Comparison of ENCODE assay signal across 8 cellular contexts in the genomic region with DNA sequence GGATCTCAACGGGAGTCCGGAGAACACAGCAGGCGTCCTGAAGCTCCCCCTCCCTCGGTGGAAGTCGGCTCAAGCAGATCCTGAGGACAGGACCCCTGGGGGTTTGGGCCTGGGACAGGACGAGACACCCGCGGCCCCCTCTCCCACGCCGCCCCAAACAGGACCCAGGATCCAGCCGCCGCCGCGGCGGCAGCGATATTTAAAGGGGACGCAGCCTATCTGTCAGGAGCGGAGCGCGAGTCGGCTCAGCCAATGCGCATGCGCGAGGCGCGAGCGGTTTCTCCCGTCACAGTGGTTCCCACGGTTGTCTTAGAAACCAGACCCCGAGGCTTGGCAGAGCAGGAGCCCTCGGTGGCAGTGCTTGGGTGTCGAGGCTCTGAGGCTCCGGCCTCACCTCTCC.
DNase-seq lines count a peak whose midpoint lies in the region; ATAC-seq, FAIRE-seq and TF ChIP-seq lines count a peak whose summit lies in the region.
"Not testable (repeated sequence)": the region's sequence is repeated elsewhere in the genome, so short reads cannot be mapped to it uniquely, and the experiment has no call there.

No MANE protein-coding gene starts in this region.

- H3K27me3 ChIP-seq in CD4-positive, CD25-positive, alpha-beta regulatory T cell (ENCODE audit: control insufficient read depth, insufficient read depth, low read length); endothelial cell of umbilical vein (ENCODE audit: control insufficient read depth in 2 of 2, insufficient read depth in 2 of 2, low read length in 2 of 2): not testable (repeated sequence)

- DNase-seq in CD4-positive, CD25-positive, alpha-beta regulatory T cell; T-helper 17 cell; endothelial cell of umbilical vein (ENCODE audit: low read depth, low spot score); mucosa of descending colon: not testable (repeated sequence)

- H4K20me1 ChIP-seq in endothelial cell of umbilical vein (replicated peaks; ENCODE audit: control insufficient read depth, extremely low read depth, insufficient read depth, low read length): not testable (repeated sequence)

- not testable (repeated sequence) for H3K36me3 Mint-ChIP-seq in CD4-positive, CD25-positive, alpha-beta regulatory T cell; T-helper 17 cell (ENCODE audit: low read depth)

- not testable (repeated sequence) for TF ChIP-seq POLR2A in endothelial cell of umbilical vein (IDR thresholded peaks at IDR 0.05; ENCODE audit: low read depth, low read length)

- BruUV-seq in endothelial cell of umbilical vein (replicated peaks; lab: Mats Ljungman, UMichigan): not testable (repeated sequence)

- not testable (repeated sequence) for H2AFZ ChIP-seq in endothelial cell of umbilical vein (ENCODE audit: low read depth, low read length)

- not testable (repeated sequence) for H3K79me2 ChIP-seq in endothelial cell of umbilical vein (ENCODE audit: control insufficient read depth, insufficient read depth, low read length)

- CTCF ChIA-PET in endothelial cell of umbilical vein (lab: Charles Lee): not testable (repeated sequence)

- peak; percentile 53 to 66 for ATAC-seq in CD4-positive, CD25-positive, alpha-beta regulatory T cell (ENCODE audit: low read depth in 2 of 2)
- ATAC-seq in GM19324 (IDR thresholded peaks at IDR 0.05; ENCODE audit: low FRiP score, unreplicated experiment) (peak; percentile 82), GM21528 (IDR thresholded peaks at IDR 0.05; ENCODE audit: low FRiP score, unreplicated experiment) (peak; percentile 92), HG02798 (IDR thresholded peaks at IDR 0.05; ENCODE audit: poor library complexity, unreplicated experiment) (peak; percentile 75), HG03196 (IDR thresholded peaks at IDR 0.05; ENCODE audit: unreplicated experiment) (peak; percentile 74), T-helper 17 cell (peak; percentile 71), mucosa of descending colon (peak; percentile 85)

- TF ChIP-seq CTCF in endothelial cell of umbilical vein (IDR thresholded peaks at IDR 0.05; ENCODE audit: extremely low read depth in 1 of 2, insufficient read depth in 1 of 2, low read depth in 1 of 2, low read length in 2 of 2); mucosa of descending colon (IDR thresholded peaks at IDR 0.05): not testable (repeated sequence)

- not testable (repeated sequence) for H3K27ac Mint-ChIP-seq in CD4-positive, CD25-positive, alpha-beta regulatory T cell; T-helper 17 cell

- not testable (repeated sequence) for H3K9ac ChIP-seq in endothelial cell of umbilical vein (replicated peaks; ENCODE audit: extremely low read depth, insufficient read depth, low read length)

- not testable (repeated sequence) for H3K4me2 ChIP-seq in endothelial cell of umbilical vein (ENCODE audit: insufficient read depth, low read length)

- POLR2A ChIA-PET in endothelial cell of umbilical vein (lab: Charles Lee): not testable (repeated sequence)

- not testable (repeated sequence) for H3K27ac ChIP-seq in CD4-positive, CD25-positive, alpha-beta regulatory T cell (ENCODE audit: insufficient read depth, low read length, poor library complexity, severe bottlenecking); endothelial cell of umbilical vein (ENCODE audit: insufficient read depth, low read depth, low read length)

- not testable (repeated sequence) for H3K36me3 ChIP-seq in CD4-positive, CD25-positive, alpha-beta regulatory T cell (ENCODE audit: control insufficient read depth, insufficient read depth, low read length); endothelial cell of umbilical vein (ENCODE audit: control insufficient read depth in 2 of 2, extremely low read depth in 1 of 2, insufficient read depth in 2 of 2, low read length in 2 of 2); mucosa of descending colon (ENCODE audit: low read depth)

- intact Hi-C loops in endothelial cell of umbilical vein (cut with micrococcal nuclease); mucosa of descending colon (cut with DNase I, micrococcal nuclease): not testable (repeated sequence)

- not testable (repeated sequence) for H3K27me3 Mint-ChIP-seq in CD4-positive, CD25-positive, alpha-beta regulatory T cell; T-helper 17 cell

- not testable (repeated sequence) for H3K9me3 Mint-ChIP-seq in CD4-positive, CD25-positive, alpha-beta regulatory T cell

- not testable (repeated sequence) for H3K9me1 ChIP-seq in endothelial cell of umbilical vein (replicated peaks; ENCODE audit: control insufficient read depth, extremely low read depth, insufficient read depth, low read length)

- peak; percentile 88 for FAIRE-seq in endothelial cell of umbilical vein (lab: Jason Lieb, UNC)

- H3K4me1 Mint-ChIP-seq in CD4-positive, CD25-positive, alpha-beta regulatory T cell; T-helper 17 cell: not testable (repeated sequence)

- H3K4me1 ChIP-seq in CD4-positive, CD25-positive, alpha-beta regulatory T cell (ENCODE audit: control insufficient read depth, insufficient read depth, low read length, poor library complexity, severe bottlenecking); endothelial cell of umbilical vein (ENCODE audit: control insufficient read depth, extremely low read depth, insufficient read depth, low read length); mucosa of descending colon (ENCODE audit: low read depth): not testable (repeated sequence)

- not testable (repeated sequence) for H3K4me3 Mint-ChIP-seq in CD4-positive, CD25-positive, alpha-beta regulatory T cell; T-helper 17 cell

- dilution Hi-C loops in endothelial cell of umbilical vein (cut with MboI; ENCODE audit: extremely low pct_ligation_motif_present, low sequenced_read_pairs): not testable (repeated sequence)

- H3K9me3 ChIP-seq in CD4-positive, CD25-positive, alpha-beta regulatory T cell (ENCODE audit: control insufficient read depth in 2 of 2, low read length in 2 of 2); T-helper 17 cell (ENCODE audit: control insufficient read depth, low read length, poor library complexity, severe bottlenecking); endothelial cell of umbilical vein (replicated peaks; ENCODE audit: control insufficient read depth, insufficient read depth, low read length); mucosa of descending colon: not testable (repeated sequence)

- H3K4me3 ChIP-seq in CD4-positive, CD25-positive, alpha-beta regulatory T cell (ENCODE audit: low read depth, low read length); endothelial cell of umbilical vein (replicated peaks in 1 of 3; ENCODE audit: insufficient read depth in 1 of 3, low read depth in 1 of 3, low read length in 3 of 3); mucosa of descending colon: not testable (repeated sequence)
